1 cellular context compared by ENCODE assay signal in the genomic region with DNA sequence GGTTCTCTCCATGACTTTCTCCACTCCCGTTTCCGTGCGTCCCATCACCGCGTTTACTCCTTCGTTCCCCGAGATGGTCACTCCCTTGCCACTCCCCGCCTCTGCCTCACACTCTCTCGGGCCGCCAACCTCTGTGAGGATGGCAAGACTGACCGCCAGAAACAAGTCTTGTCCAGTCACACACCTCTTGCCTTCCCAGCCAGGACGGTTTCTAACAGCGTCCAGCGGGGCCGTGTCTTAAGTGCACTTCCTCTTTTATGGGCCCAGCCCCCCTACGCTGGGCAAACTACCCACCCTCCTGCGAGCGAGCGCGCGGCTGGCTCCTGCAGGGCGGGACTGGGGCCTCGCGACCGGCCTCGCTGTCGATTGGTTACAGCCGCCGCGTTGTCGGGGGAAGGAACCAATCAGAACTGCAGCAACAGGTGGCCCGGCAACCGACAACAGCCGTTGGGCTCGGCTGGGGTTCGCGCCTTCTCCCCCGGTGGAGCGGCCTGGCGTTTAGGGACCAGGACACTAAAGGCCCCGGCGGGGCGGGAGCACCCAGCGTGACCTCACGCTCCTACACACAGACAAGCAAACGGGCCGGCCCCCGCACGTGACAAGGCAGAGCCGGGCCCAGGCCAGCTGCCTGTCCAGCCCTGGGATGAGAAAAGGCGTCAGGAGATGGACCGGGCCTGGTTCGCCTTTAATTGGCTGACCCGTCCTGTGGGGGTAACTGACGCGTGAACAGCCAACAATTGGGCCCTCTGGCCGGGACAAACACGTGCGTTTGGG.
TF ChIP-seq lines count a peak whose summit lies in the region.

No MANE protein-coding gene starts in this region.

TF ChIP-seq in K562, 482 proteins besides CTCF, POLR2A, EP300 and RAD21 (continued from another document and continues in another):
- TF ChIP-seq HES1 (IDR thresholded peaks at IDR 0.05; ENCODE audit: low read depth), result no peak; the same call in none of the 2 replicates
- no peak for TF ChIP-seq RBM34 (IDR thresholded peaks at IDR 0.05; ENCODE audit: borderline replicate concordance, insufficient read depth, low read length)
- peak; percentile 87; the same call in 1 of the 2 replicates for TF ChIP-seq ZNF232 (CRISPR knock-in tag; IDR thresholded peaks at IDR 0.05)
- peak; percentile 72 for TF ChIP-seq CC2D1A (IDR thresholded peaks at IDR 0.05)
- no peak for TF ChIP-seq E4F1 (CRISPR knock-in tag; IDR thresholded peaks at IDR 0.05; ENCODE audit: borderline replicate concordance)
- TF ChIP-seq, protein P1, sequence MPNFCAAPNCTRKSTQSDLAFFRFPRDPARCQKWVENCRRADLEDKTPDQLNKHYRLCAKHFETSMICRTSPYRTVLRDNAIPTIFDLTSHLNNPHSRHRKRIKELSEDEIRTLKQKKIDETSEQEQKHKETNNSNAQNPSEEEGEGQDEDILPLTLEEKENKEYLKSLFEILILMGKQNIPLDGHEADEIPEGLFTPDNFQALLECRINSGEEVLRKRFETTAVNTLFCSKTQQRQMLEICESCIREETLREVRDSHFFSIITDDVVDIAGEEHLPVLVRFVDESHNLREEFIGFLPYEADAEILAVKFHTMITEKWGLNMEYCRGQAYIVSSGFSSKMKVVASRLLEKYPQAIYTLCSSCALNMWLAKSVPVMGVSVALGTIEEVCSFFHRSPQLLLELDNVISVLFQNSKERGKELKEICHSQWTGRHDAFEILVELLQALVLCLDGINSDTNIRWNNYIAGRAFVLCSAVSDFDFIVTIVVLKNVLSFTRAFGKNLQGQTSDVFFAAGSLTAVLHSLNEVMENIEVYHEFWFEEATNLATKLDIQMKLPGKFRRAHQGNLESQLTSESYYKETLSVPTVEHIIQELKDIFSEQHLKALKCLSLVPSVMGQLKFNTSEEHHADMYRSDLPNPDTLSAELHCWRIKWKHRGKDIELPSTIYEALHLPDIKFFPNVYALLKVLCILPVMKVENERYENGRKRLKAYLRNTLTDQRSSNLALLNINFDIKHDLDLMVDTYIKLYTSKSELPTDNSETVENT (CRISPR knock-in tag; IDR thresholded peaks at IDR 0.05), result peak; percentile 27
- TF ChIP-seq ZFPM2 (CRISPR knock-in tag; IDR thresholded peaks at IDR 0.05), result peak; percentile 88; the same call in 1 of the 2 replicates
- 0 out of 2 replicates have a peak, but pooled peaks have one; percentile 46 for TF ChIP-seq ZNF57 (CRISPR knock-in tag; IDR thresholded peaks at IDR 0.05)
- TF ChIP-seq TEAD2 (tag; IDR thresholded peaks at IDR 0.05), result 0 out of 2 replicates have a peak, but pooled peaks have one; percentile 49
- peak; percentile 82 for TF ChIP-seq LEF1 (IDR thresholded peaks at IDR 0.05)
- 0 out of 2 replicates have a peak, but pooled peaks have one; percentile 23 for TF ChIP-seq ETV1 (tag; conservative IDR thresholded peaks at IDR 0.05; ENCODE audit: low read depth)
- no peak for TF ChIP-seq ZNF696 (CRISPR knock-in tag; conservative IDR thresholded peaks at IDR 0.05)
- TF ChIP-seq, protein P2, sequence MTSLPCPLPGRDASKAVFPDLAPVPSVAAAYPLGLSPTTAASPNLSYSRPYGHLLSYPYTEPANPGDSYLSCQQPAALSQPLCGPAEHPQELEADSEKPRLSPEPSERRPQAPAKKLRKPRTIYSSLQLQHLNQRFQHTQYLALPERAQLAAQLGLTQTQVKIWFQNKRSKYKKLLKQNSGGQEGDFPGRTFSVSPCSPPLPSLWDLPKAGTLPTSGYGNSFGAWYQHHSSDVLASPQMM (CRISPR knock-in tag; IDR thresholded peaks at IDR 0.05), result no peak
- TF ChIP-seq DMBX1 (CRISPR knock-in tag; IDR thresholded peaks at IDR 0.05; ENCODE audit: borderline replicate concordance), result no peak; the same call in none of the 2 replicates
- no peak for TF ChIP-seq ZNF23 (CRISPR knock-in tag; IDR thresholded peaks at IDR 0.05)
- peak; percentile 70 for TF ChIP-seq ARID1B (IDR thresholded peaks at IDR 0.05)
- no peak for TF ChIP-seq CTCFL (IDR thresholded peaks at IDR 0.05; ENCODE audit: borderline replicate concordance, insufficient read depth, low read depth, low read length, poor library complexity, severe bottlenecking)
- peak; percentile 82 for TF ChIP-seq NKRF (IDR thresholded peaks at IDR 0.05; ENCODE audit: borderline replicate concordance)
- TF ChIP-seq ZBTB17 (CRISPR knock-in tag; IDR thresholded peaks at IDR 0.05), result peak; percentile 79
- TF ChIP-seq, protein P3, sequence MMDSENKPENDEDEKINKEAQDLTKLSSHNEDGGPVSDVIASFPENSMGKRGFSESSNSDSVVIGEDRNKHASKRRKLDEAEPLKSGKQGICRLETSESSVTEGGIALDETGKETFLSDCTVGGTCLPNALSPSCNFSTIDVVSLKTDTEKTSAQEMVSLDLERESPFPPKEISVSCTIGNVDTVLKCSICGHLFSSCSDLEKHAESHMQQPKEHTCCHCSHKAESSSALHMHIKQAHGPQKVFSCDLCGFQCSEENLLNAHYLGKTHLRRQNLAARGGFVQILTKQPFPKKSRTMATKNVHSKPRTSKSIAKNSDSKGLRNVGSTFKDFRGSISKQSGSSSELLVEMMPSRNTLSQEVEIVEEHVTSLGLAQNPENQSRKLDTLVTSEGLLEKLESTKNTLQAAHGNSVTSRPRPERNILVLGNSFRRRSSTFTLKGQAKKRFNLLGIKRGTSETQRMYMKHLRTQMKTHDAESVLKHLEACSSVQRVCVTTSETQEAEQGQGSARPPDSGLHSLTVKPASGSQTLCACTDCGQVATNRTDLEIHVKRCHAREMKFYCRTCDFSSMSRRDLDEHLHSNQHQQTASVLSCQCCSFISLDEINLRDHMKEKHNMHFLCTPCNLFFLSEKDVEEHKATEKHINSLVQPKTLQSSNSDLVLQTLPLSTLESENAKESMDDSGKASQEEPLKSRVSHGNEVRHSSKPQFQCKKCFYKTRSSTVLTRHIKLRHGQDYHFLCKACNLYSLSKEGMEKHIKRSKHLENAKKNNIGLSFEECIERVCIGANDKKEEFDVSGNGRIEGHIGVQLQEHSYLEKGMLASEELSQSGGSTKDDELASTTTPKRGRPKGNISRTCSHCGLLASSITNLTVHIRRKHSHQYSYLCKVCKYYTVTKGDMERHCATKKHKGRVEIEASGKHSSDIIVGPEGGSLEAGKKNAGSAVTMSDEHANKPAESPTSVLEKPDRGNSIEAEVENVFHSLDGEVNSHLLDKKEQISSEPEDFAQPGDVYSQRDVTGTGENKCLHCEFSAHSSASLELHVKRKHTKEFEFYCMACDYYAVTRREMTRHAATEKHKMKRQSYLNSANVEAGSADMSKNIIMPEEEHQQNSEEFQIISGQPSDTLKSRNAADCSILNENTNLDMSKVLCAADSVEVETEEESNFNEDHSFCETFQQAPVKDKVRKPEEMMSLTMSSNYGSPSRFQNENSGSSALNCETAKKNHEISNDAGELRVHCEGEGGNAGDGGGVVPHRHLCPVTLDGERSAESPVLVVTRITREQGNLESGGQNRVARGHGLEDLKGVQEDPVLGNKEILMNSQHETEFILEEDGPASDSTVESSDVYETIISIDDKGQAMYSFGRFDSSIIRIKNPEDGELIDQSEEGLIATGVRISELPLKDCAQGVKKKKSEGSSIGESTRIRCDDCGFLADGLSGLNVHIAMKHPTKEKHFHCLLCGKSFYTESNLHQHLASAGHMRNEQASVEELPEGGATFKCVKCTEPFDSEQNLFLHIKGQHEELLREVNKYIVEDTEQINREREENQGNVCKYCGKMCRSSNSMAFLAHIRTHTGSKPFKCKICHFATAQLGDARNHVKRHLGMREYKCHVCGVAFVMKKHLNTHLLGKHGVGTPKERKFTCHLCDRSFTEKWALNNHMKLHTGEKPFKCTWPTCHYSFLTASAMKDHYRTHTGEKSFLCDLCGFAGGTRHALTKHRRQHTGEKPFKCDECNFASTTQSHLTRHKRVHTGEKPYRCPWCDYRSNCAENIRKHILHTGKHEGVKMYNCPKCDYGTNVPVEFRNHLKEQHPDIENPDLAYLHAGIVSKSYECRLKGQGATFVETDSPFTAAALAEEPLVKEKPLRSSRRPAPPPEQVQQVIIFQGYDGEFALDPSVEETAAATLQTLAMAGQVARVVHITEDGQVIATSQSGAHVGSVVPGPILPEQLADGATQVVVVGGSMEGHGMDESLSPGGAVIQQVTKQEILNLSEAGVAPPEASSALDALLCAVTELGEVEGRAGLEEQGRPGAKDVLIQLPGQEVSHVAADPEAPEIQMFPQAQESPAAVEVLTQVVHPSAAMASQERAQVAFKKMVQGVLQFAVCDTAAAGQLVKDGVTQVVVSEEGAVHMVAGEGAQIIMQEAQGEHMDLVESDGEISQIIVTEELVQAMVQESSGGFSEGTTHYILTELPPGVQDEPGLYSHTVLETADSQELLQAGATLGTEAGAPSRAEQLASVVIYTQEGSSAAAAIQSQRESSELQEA (IDR thresholded peaks at IDR 0.05; ENCODE audit: low read depth), result no peak
- TF ChIP-seq C11orf30 (IDR thresholded peaks at IDR 0.05; ENCODE audit: low read depth), result no peak
- no peak for TF ChIP-seq SAP30 (IDR thresholded peaks at IDR 0.05; ENCODE audit: borderline replicate concordance, insufficient read depth, low read depth, low read length, poor library complexity, severe bottlenecking)
- TF ChIP-seq ETS1 (conservative IDR thresholded peaks at IDR 0.05; ENCODE audit: control insufficient read depth, low read depth, low read length), result peak; percentile 57; the same call in 1 of the 2 replicates
- no peak for TF ChIP-seq GTF3C2 (IDR thresholded peaks at IDR 0.05; ENCODE audit: borderline replicate concordance, extremely low read depth, insufficient read length)
- no peak for TF ChIP-seq TAF15 (IDR thresholded peaks at IDR 0.05; ENCODE audit: low read depth, low read length)
